Comparison of ENCODE assay signal across 9 cellular contexts in the genomic region with DNA sequence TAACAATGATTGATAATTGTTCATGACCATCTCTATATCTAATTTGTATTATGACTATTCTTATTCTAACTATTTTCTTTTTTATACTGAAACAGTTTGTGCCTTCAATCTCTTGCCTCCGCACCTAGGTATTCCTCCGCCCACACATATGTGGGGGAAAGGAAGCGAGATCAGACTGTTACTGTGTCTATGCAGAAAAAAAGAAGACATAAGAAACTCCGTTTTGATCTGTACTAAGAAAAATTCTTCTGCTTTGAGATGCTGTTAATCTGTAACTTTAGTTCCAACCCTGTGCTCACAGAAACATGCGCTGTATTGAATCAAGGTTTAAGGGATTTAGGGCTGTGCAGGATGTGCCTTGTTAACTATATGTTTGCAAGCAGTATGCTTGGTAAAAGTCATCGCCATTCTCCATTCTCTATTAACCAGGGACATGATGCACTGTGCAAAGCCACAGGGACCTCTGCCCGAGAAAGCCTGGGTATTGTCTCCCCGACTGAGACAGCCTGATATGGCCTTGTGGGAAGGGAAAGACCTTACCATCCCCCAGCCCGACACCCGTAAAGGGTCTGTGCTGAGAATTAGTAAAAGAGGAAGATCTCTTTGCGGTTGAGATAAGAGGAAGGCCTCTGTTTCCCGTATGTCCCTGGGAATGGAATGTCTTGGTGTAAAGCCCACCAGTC. TPM values are rescaled to one million over a fixed set of nuclear protein-coding genes. Genes with fewer than 3 reads are reported as not detected.
DNase-seq lines count a peak whose midpoint lies in the region; ATAC-seq, FAIRE-seq and TF ChIP-seq lines count a peak whose summit lies in the region.
"Had no signal": no experiment of that assay in that cellular context is flagged by ENCODE, and none has a peak within 500 bp of the region (broad histone marks: within the 10 kb centered on the region; RNA-seq: fewer than 3 reads in every experiment).

No MANE protein-coding gene starts in this region.

- no peaks in the 10 kb centered on the region for H3K27me3 ChIP-seq in left ventricle myocardium inferior (ENCODE audit: low read depth)
- H3K27me3 ChIP-seq in right atrium auricular region, result no peaks in the 10 kb centered on the region
- no peaks in the 10 kb centered on the region for H3K27me3 ChIP-seq in transverse colon
- no peaks in the 10 kb centered on the region for H3K27me3 ChIP-seq in upper lobe of left lung
- no peaks in the 10 kb centered on the region for H3K27me3 ChIP-seq in WERI-Rb-1 (ENCODE audit: insufficient read depth, low read depth, severe bottlenecking)
- no peaks in the 10 kb centered on the region for H3K27me3 ChIP-seq in MM.1S (replicated peaks; ENCODE audit: insufficient read depth, low read length)

- H3K79me2 ChIP-seq in MM.1S (ENCODE audit: low read length), result peaks cover 25% of the 10 kb centered on the region

- H3K9me3 ChIP-seq in left ventricle myocardium inferior (replicated peaks), result no peaks in the 10 kb centered on the region
- no peaks in the 10 kb centered on the region for H3K9me3 ChIP-seq in right atrium auricular region
- no peaks in the 10 kb centered on the region for H3K9me3 ChIP-seq in kidney (ENCODE audit: control insufficient read depth in 1 of 2, low read length in 2 of 2)
- H3K9me3 ChIP-seq in transverse colon, result no peaks in the 10 kb centered on the region
- no peaks in the 10 kb centered on the region for H3K9me3 ChIP-seq in upper lobe of left lung
- H3K9me3 ChIP-seq in WERI-Rb-1 (ENCODE audit: severe bottlenecking), result peaks cover 2% of the 10 kb centered on the region
- no peaks in the 10 kb centered on the region for H3K9me3 ChIP-seq in MM.1S (replicated peaks; ENCODE audit: insufficient read depth, low read length)

- no peak overlapping the region for H3K4me2 ChIP-seq in MM.1S (ENCODE audit: low read depth, low read length)

- H3K27ac ChIP-seq in left ventricle myocardium inferior (replicated peaks), result no peak overlapping the region
- H3K27ac ChIP-seq in right atrium auricular region, result no peak overlapping the region
- no peak overlapping the region for H3K27ac ChIP-seq in kidney (ENCODE audit: low read depth in 2 of 2, low read length in 2 of 2)
- peak overlapping the region in 3 of 4 donors; percentile 80 to 82 (median 81) for H3K27ac ChIP-seq in transverse colon
- peak overlapping the region in 2 of 4 donors; percentile 22 to 42 for H3K27ac ChIP-seq in upper lobe of left lung
- no peak overlapping the region for H3K27ac ChIP-seq in WERI-Rb-1
- H3K27ac ChIP-seq in MM.1S (ENCODE audit: low read length), result no peak overlapping the region
- H3K27ac ChIP-seq: C4-2B had no signal

- peaks cover 30% of the 10 kb centered on the region for H3K4me1 ChIP-seq in left ventricle myocardium inferior
- H3K4me1 ChIP-seq in right atrium auricular region, result peaks cover 0 to 26% of the 10 kb centered on the region in 2 donors
- H3K4me1 ChIP-seq in kidney (ENCODE audit: control insufficient read depth in 1 of 2, insufficient read depth in 1 of 2, low read depth in 1 of 2, low read length in 2 of 2), result peaks cover 16 to 24% of the 10 kb centered on the region in 2 donors
- peaks cover 11 to 37% (median 24%) of the 10 kb centered on the region in 4 donors for H3K4me1 ChIP-seq in transverse colon
- peaks cover 21 to 37% (median 29%) of the 10 kb centered on the region in 4 donors for H3K4me1 ChIP-seq in upper lobe of left lung
- peaks cover 9% of the 10 kb centered on the region for H3K4me1 ChIP-seq in MM.1S (ENCODE audit: low read length)

- TF ChIP-seq POLR2A in transverse colon (IDR thresholded peaks at IDR 0.05), result no peak
- TF ChIP-seq POLR2A in upper lobe of left lung (IDR thresholded peaks at IDR 0.05), result no peak

- no peak overlapping the region for H2AFZ ChIP-seq in MM.1S (ENCODE audit: low read length)

- no peak for ATAC-seq in upper lobe of left lung (ENCODE audit: low FRiP score in 2 of 2)

- intact Hi-C loops in left ventricle myocardium inferior (cut with micrococcal nuclease) (no loop called here), kidney (cut with DNase I) (no loop called here), transverse colon (cut with DNase I; ENCODE audit: low total_unique reads) (no loop called here)

- H3K9me2 ChIP-seq in MM.1S (replicated peaks; ENCODE audit: insufficient read depth, low read length), result no peaks in the 10 kb centered on the region

- TF ChIP-seq EP300 in transverse colon (IDR thresholded peaks at IDR 0.05; ENCODE audit: low read depth), result no peak
- no peak for TF ChIP-seq EP300 in upper lobe of left lung (IDR thresholded peaks at IDR 0.05)

- DNase-seq in left ventricle myocardium inferior (peak; percentile 13), right atrium auricular region (ENCODE audit: low spot score) (no peak), kidney (peak; percentile 35), transverse colon (no peak), upper lobe of left lung (no peak), WERI-Rb-1 (no peak), MM.1S (no peak)
- peak; percentile 38 to 40 for DNase-seq in activated CD4-positive, alpha-beta T cell treated with anti-CD3 and anti-CD28 coated beads, Interleukin-2, amount 50 U/mL, for 4 hours

- FAIRE-seq in kidney (lab: Jason Lieb, UNC), result no peak

- in situ Hi-C loops in transverse colon (cut with MboI; ENCODE audit: low pct_ligation_motif_present in 1 of 4, low pct_unique_long_range_greater_than_20kb in 1 of 4, low sequenced_read_pairs in 3 of 4), result no loop called here

- H3K4me3 ChIP-seq in left ventricle myocardium inferior, result no peak overlapping the region
- H3K4me3 ChIP-seq in right atrium auricular region, result no peak overlapping the region
- peak overlapping the region in 1 of 2 donors; percentile 23 for H3K4me3 ChIP-seq in kidney (ENCODE audit: low read length in 2 of 2)
- H3K4me3 ChIP-seq in transverse colon, result no peak overlapping the region
- no peak overlapping the region for H3K4me3 ChIP-seq in upper lobe of left lung
- no peak overlapping the region for H3K4me3 ChIP-seq in WERI-Rb-1 (ENCODE audit: low read depth, low read length)
- H3K4me3 ChIP-seq in MM.1S (ENCODE audit: low read length), result no peak overlapping the region

- H3K9ac ChIP-seq in kidney (ENCODE audit: low read length in 2 of 2) (no peak overlapping the region), MM.1S (ENCODE audit: low read length) (no peak overlapping the region)

- 30 to 44% methylated on average over 6 to 12 of the region's 12 CpGs for WGBS in transverse colon (ENCODE audit: low coverage in 1 of 2), 2 donors
- 48 to 49% methylated on average over 12 of the region's 12 CpGs for WGBS in upper lobe of left lung, 2 donors

- no peaks in the 10 kb centered on the region for H3F3A ChIP-seq in MM.1S (ENCODE audit: insufficient read depth, low read length)

- no peaks in the 10 kb centered on the region for H4K20me1 ChIP-seq in MM.1S (ENCODE audit: insufficient read depth, low read length)

- TF ChIP-seq CTCF in left ventricle myocardium inferior (IDR thresholded peaks at IDR 0.05; ENCODE audit: borderline replicate concordance), result no peak
- TF ChIP-seq CTCF in right atrium auricular region (IDR thresholded peaks at IDR 0.05), result no peak
- no peak for TF ChIP-seq CTCF in kidney (IDR thresholded peaks at IDR 0.05; ENCODE audit: borderline replicate concordance, extremely low read depth, insufficient read depth)
- no peak for TF ChIP-seq CTCF in transverse colon (IDR thresholded peaks at IDR 0.05)
- TF ChIP-seq CTCF in upper lobe of left lung (IDR thresholded peaks at IDR 0.05), result no peak
- no peak for TF ChIP-seq CTCF in WERI-Rb-1 (IDR thresholded peaks at IDR 0.05; ENCODE audit: low read depth, low read length)
- TF ChIP-seq CTCF in MM.1S (IDR thresholded peaks at IDR 0.05; ENCODE audit: low read length), result no peak

- H3K36me3 ChIP-seq in left ventricle myocardium inferior, result peaks cover 18% of the 10 kb centered on the region
- H3K36me3 ChIP-seq in right atrium auricular region, result peaks cover 11% of the 10 kb centered on the region
- H3K36me3 ChIP-seq in kidney (ENCODE audit: control insufficient read depth in 1 of 2, insufficient read depth in 2 of 2, low read length in 2 of 2), result peaks cover 4 to 7% of the 10 kb centered on the region in 2 donors
- H3K36me3 ChIP-seq in transverse colon, result no peaks in the 10 kb centered on the region
- H3K36me3 ChIP-seq in upper lobe of left lung, result peaks cover 0 to 16% (median 2%) of the 10 kb centered on the region in 4 donors
- H3K36me3 ChIP-seq in WERI-Rb-1, result peaks cover 13% of the 10 kb centered on the region
- H3K36me3 ChIP-seq in MM.1S (replicated peaks; ENCODE audit: insufficient read depth, low read length), result no peaks in the 10 kb centered on the region

RNA-seq across cellular contexts. Expression of gene SCYL1, which starts 2.1 kb away (rescaled TPM):
- 60.2 TPM for total RNA-seq in left ventricle myocardium inferior
- total RNA-seq in right atrium auricular region, result 10 to 100 TPM; 71.8 to 89.7 TPM
- 72.2 TPM for total RNA-seq in kidney
- polyA plus RNA-seq in kidney (ENCODE audit: insufficient read depth, low read depth, low replicate concordance), result 78.9 TPM
- total RNA-seq in transverse colon, result 10 to 100 TPM; 41.0 to 78.4 (median 69.2) TPM
- total RNA-seq in upper lobe of left lung, result 100 to 1,000 TPM in 1 of 6 donors, 10 to 100 TPM in 5; 64.0 to 120 (median 88.8) TPM

RNA-seq across cellular contexts. Expression of gene MALAT1, which starts 23.9 kb away (rescaled TPM):
- total RNA-seq in left ventricle myocardium inferior (6,576 TPM), right atrium auricular region (1,000 to 10,000 TPM; 2,120 to 2,577 TPM), kidney (15,262 TPM), transverse colon (over 10,000 TPM; 17,948 to 48,028 (median 23,406) TPM), upper lobe of left lung (over 10,000 TPM in 5 of 6 donors, 1,000 to 10,000 TPM in 1; 9,697 to 52,390 (median 19,698) TPM)
- polyA plus RNA-seq in kidney (ENCODE audit: insufficient read depth, low read depth, low replicate concordance), result 219 TPM

RNA-seq across cellular contexts. Expression of gene LTBP3, which starts 35.4 kb away (rescaled TPM):
- total RNA-seq in left ventricle myocardium inferior, result 80.3 TPM
- total RNA-seq in right atrium auricular region, result 100 to 1,000 TPM; 114 to 161 TPM
- 165 TPM for total RNA-seq in kidney
- 61.6 TPM for polyA plus RNA-seq in kidney (ENCODE audit: insufficient read depth, low read depth, low replicate concordance)
- 100 to 1,000 TPM in 2 of 4 donors, 10 to 100 TPM in 2; 48.7 to 467 (median 140) TPM for total RNA-seq in transverse colon
- 100 to 1,000 TPM in 5 of 6 donors, 10 to 100 TPM in 1; 99.9 to 479 (median 131) TPM for total RNA-seq in upper lobe of left lung

RNA-seq across cellular contexts. Expression of gene ZNRD2, which starts 47.5 kb away (rescaled TPM):
- total RNA-seq in left ventricle myocardium inferior (21.1 TPM), right atrium auricular region (10 to 100 TPM; 36.1 to 50.6 TPM), kidney (32.0 TPM), transverse colon (10 to 100 TPM in 3 of 4 donors, 1 to 10 TPM in 1; 6.4 to 38.4 (median 27.9) TPM), upper lobe of left lung (10 to 100 TPM; 22.6 to 60.7 (median 39.7) TPM)
- polyA plus RNA-seq in kidney (ENCODE audit: insufficient read depth, low read depth, low replicate concordance), result 60.4 TPM

RNA-seq across cellular contexts. Expression of gene FAM89B, which starts 49.6 kb away (rescaled TPM):
- total RNA-seq in left ventricle myocardium inferior (40.9 TPM), right atrium auricular region (10 to 100 TPM; 25.7 to 51.0 TPM), kidney (36.7 TPM), transverse colon (100 to 1,000 TPM in 1 of 4 donors, 10 to 100 TPM in 3; 25.2 to 254 (median 51.6) TPM), upper lobe of left lung (10 to 100 TPM; 27.9 to 65.8 (median 45.3) TPM)
- polyA plus RNA-seq in kidney (ENCODE audit: insufficient read depth, low read depth, low replicate concordance), result 33.5 TPM

Comparison
In these comparisons a context has a peak if more than half of its experiments do, and no peak if none do; other contexts are left out.
1. DNase-seq: peak in left ventricle myocardium inferior (single experiment), activated CD4-positive, alpha-beta T cell treated with anti-CD3 and anti-CD28 coated beads, Interleukin-2, amount 50 U/mL, for 4 hours (2 of 2) and kidney (single experiment); none in right atrium auricular region (single experiment), transverse colon (single experiment), upper lobe of left lung (0 of 2), WERI-Rb-1 (single experiment) and MM.1S (single experiment).
2. H3K27ac ChIP-seq: peak in transverse colon (3 of 4); none in left ventricle myocardium inferior (single experiment), right atrium auricular region (0 of 2), kidney (0 of 2), WERI-Rb-1 (single experiment) and MM.1S (single experiment).